In the genomic region with DNA sequence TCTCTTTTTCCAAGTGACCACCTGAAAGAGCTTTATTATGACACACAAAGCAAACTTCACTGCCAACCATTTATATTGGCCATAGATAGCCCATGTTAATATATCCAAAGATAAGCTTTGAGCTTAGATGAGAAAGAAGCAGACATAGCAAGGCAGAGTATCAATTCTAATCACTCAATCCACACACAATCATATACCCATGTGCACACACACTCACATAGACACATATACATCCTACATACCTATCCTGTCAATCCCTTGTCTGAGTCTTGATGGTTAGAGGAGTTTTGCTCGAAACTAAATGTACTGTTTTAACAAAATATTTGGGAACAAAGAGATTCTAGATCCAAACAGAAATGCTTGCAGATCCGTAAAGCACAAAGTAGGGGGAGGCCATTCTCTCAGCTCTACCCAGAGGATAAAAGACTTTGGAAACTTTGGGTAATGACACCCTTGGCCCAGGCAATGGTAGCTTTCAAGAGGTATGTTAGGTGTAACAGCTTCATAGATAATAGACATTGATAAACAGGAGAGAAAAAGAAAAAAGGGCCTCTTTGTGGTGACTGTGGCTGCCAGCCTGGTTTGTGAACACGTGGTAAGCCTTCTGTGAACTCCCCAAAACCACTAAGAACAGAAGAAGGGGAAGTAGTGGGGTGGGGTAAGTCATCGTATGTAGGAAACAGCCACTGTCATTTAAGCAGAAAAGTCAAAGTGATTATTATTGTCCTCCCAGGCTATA, we compare ENCODE assay signal across 1 cellular context.
TF ChIP-seq lines count a peak whose summit lies in the region.

No MANE protein-coding gene starts in this region.

TF ChIP-seq in SK-N-SH, 30 proteins besides CTCF, POLR2A, EP300 and RAD21 (continued from another document):
- TF ChIP-seq, protein P1, sequence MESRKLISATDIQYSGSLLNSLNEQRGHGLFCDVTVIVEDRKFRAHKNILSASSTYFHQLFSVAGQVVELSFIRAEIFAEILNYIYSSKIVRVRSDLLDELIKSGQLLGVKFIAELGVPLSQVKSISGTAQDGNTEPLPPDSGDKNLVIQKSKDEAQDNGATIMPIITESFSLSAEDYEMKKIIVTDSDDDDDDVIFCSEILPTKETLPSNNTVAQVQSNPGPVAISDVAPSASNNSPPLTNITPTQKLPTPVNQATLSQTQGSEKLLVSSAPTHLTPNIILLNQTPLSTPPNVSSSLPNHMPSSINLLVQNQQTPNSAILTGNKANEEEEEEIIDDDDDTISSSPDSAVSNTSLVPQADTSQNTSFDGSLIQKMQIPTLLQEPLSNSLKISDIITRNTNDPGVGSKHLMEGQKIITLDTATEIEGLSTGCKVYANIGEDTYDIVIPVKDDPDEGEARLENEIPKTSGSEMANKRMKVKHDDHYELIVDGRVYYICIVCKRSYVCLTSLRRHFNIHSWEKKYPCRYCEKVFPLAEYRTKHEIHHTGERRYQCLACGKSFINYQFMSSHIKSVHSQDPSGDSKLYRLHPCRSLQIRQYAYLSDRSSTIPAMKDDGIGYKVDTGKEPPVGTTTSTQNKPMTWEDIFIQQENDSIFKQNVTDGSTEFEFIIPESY (IDR thresholded peaks at IDR 0.05; ENCODE audit: borderline replicate concordance, low read depth): no peak
